ENCODE assay signal across 2 cellular contexts in genomic region chr1:10101929-10102328, GRCh38.
TF ChIP-seq lines count a peak whose summit lies in the region.

No MANE protein-coding gene starts in this region.

TF ChIP-seq in SK-N-SH, 30 proteins besides CTCF, POLR2A, EP300 and RAD21 (continued from another document):
- TF ChIP-seq USF2 (IDR thresholded peaks at IDR 0.05; ENCODE audit: borderline replicate concordance, low read depth, low read length) (no peak), EZH2phosphoT487 (IDR thresholded peaks at IDR 0.05; ENCODE audit: borderline replicate concordance, low read depth) (no peak), ELF1 (IDR thresholded peaks at IDR 0.05) (no peak), MAX (IDR thresholded peaks at IDR 0.05; ENCODE audit: low read depth) (no peak), MEF2A (IDR thresholded peaks at IDR 0.05; ENCODE audit: borderline replicate concordance, low read depth) (no peak), RXRA (IDR thresholded peaks at IDR 0.05; ENCODE audit: borderline replicate concordance, low read depth) (no peak), JUND (IDR thresholded peaks at IDR 0.05) (no peak), TEAD4 (IDR thresholded peaks at IDR 0.05; ENCODE audit: borderline replicate concordance, insufficient read depth) (no peak), SMC3 (IDR thresholded peaks at IDR 0.05; ENCODE audit: low read depth, low read length) (no peak), YY1 (IDR thresholded peaks at IDR 0.05; ENCODE audit: low read depth) (no peak)

TF ChIP-seq in SK-N-SH treated with all-trans-retinoic acid at 6 μM for 48 hours, 23 proteins besides CTCF, POLR2A, EP300 and RAD21 (continued from another document):
- no peak for TF ChIP-seq POU6F1 (CRISPR knock-in tag; IDR thresholded peaks at IDR 0.05; ENCODE audit: borderline replicate concordance, low read depth)
- TF ChIP-seq ARNTL (CRISPR knock-in tag; IDR thresholded peaks at IDR 0.05; ENCODE audit: borderline replicate concordance, low read depth) = no peak
- TF ChIP-seq BACH2 (CRISPR knock-in tag; IDR thresholded peaks at IDR 0.05; ENCODE audit: borderline replicate concordance) = no peak
- TF ChIP-seq CSDC2 (CRISPR knock-in tag; IDR thresholded peaks at IDR 0.05) = no peak
- TF ChIP-seq ZNF8 (CRISPR knock-in tag; IDR thresholded peaks at IDR 0.05) = no peak
- TF ChIP-seq ESRRG (CRISPR knock-in tag; IDR thresholded peaks at IDR 0.05) = no peak
- TF ChIP-seq TSHZ2 (CRISPR knock-in tag; IDR thresholded peaks at IDR 0.05) = no peak
- no peak for TF ChIP-seq ZFP3 (CRISPR knock-in tag; IDR thresholded peaks at IDR 0.05)
- no peak for TF ChIP-seq ZNF70 (CRISPR knock-in tag; IDR thresholded peaks at IDR 0.05)
- no peak for TF ChIP-seq GLIS3 (CRISPR knock-in tag; IDR thresholded peaks at IDR 0.05)
- TF ChIP-seq PATZ1 (CRISPR knock-in tag; IDR thresholded peaks at IDR 0.05; ENCODE audit: borderline replicate concordance) = no peak
